In genomic region chr14:100770605-100771120, GRCh38 we compare ENCODE assay signal across 20 cellular contexts. TPM values are rescaled to one million over a fixed set of nuclear protein-coding genes. Genes with fewer than 3 reads are reported as not detected.
DNase-seq lines count a peak whose midpoint lies in the region; ATAC-seq and TF ChIP-seq lines count a peak whose summit lies in the region.
"Had no signal": no experiment of that assay in that cellular context is flagged by ENCODE, and none has a peak within 500 bp of the region (broad histone marks: within the 10 kb centered on the region; RNA-seq: fewer than 3 reads in every experiment).

No MANE protein-coding gene starts in this region.

- H3K79me2 ChIP-seq in H9 (ENCODE audit: insufficient read depth, low read length): no peaks in the 10 kb centered on the region
- H3K79me2 ChIP-seq in hepatocyte: no peaks in the 10 kb centered on the region

- no peak overlapping the region for H3K9ac ChIP-seq in H9 (ENCODE audit: extremely low read depth, insufficient read length, low read length)

- no peak overlapping the region for H2BK20ac ChIP-seq in H9 (ENCODE audit: low read depth, low read length, poor library complexity, severe bottlenecking)

- no peaks in the 10 kb centered on the region for H3K23me2 ChIP-seq in H9 (ENCODE audit: insufficient read length, low read depth, low read length, poor library complexity, severe bottlenecking)

- peaks cover 0 to 2% of the 10 kb centered on the region in 2 experiments; a peak in 2 of 4 replicates for H3K4me1 Mint-ChIP-seq in H9
- no peaks in the 10 kb centered on the region for H3K4me1 Mint-ChIP-seq in CD4-positive, alpha-beta memory T cell

- H3K27ac ChIP-seq in heart right ventricle: no peak overlapping the region
- H3K27ac ChIP-seq in H9 (ENCODE audit: insufficient read length, low read depth, low read length): no peak overlapping the region
- peak overlapping the region; percentile 94 for H3K27ac ChIP-seq in hepatocyte
- H3K27ac ChIP-seq in CD4-positive, alpha-beta memory T cell (ENCODE audit: low read depth, low read length): no peak overlapping the region
- H3K27ac ChIP-seq: A549, SJCRH30 had no signal

- intact Hi-C loops in Right ventricle myocardium superior (cut with DNase I): no loop called here
- intact Hi-C loops in heart right ventricle (cut with DNase I): no loop called here
- intact Hi-C loops in sciatic nerve (cut with DNase I): no loop called here
- intact Hi-C loops in CD4-positive, alpha-beta memory T cell (cut with micrococcal nuclease): no loop called here

- H3K9me3 ChIP-seq in heart right ventricle (peaks cover 0 to 14% (median 0%) of the 10 kb centered on the region in 11 donors), H9 (ENCODE audit: control insufficient read depth, low read depth, low read length) (no peaks in the 10 kb centered on the region), hepatocyte (ENCODE audit: low read depth) (no peaks in the 10 kb centered on the region)
- H3K9me3 ChIP-seq in CD4-positive, alpha-beta memory T cell (ENCODE audit: control insufficient read depth in 1 of 2, low read length in 2 of 2): no peaks in the 10 kb centered on the region
- H3K9me3 ChIP-seq: A549, SJCRH30 had no signal

- H3K56ac ChIP-seq in H9 (ENCODE audit: insufficient read length, low read depth, low read length): no peak overlapping the region

- no peak overlapping the region for H3K18ac ChIP-seq in H9 (ENCODE audit: insufficient read length, low read depth, low read length)

- no peak overlapping the region for H3K4me3 Mint-ChIP-seq in H9
- H3K4me3 Mint-ChIP-seq in CD4-positive, alpha-beta memory T cell: no peak overlapping the region

- no peaks in the 10 kb centered on the region for H3K79me1 ChIP-seq in H9 (ENCODE audit: insufficient read depth, low read depth, low read length, poor library complexity, severe bottlenecking)

- H3K9me3 Mint-ChIP-seq in H9: peaks cover 14 to 16% of the 10 kb centered on the region in 2 experiments
- H3K9me3 Mint-ChIP-seq in CD4-positive, alpha-beta memory T cell: peaks cover 0 to 7% (median 0%) of the 10 kb centered on the region in 8 donors

- H4K20me1 ChIP-seq in H9 (ENCODE audit: control insufficient read depth, insufficient read depth, insufficient read length) (no peaks in the 10 kb centered on the region), hepatocyte (ENCODE audit: insufficient read depth, poor library complexity, severe bottlenecking) (no peaks in the 10 kb centered on the region)

- no peak overlapping the region; a peak in 1 of 7 replicates for H3K27ac Mint-ChIP-seq in H9
- peak overlapping the region in 1 of 7 donors; percentile 37 for H3K27ac Mint-ChIP-seq in CD4-positive, alpha-beta memory T cell

- H3K14ac ChIP-seq in H9 (ENCODE audit: insufficient read depth, low read length): no peak overlapping the region

- H3K36me3 Mint-ChIP-seq in H9 (ENCODE audit: insufficient read depth in 1 of 3, low read depth in 3 of 3): peaks cover 0 to 16% (median 15%) of the 10 kb centered on the region in 3 experiments; a peak in 6 of 7 replicates
- no peaks in the 10 kb centered on the region for H3K36me3 Mint-ChIP-seq in CD4-positive, alpha-beta memory T cell

- no peak overlapping the region for H4K5ac ChIP-seq in H9 (ENCODE audit: insufficient read length, low read depth, low read length)

- H3K4me3 ChIP-seq in heart right ventricle (no peak overlapping the region), hepatocyte (no peak overlapping the region)
- H3K4me3 ChIP-seq in CD4-positive, alpha-beta memory T cell (ENCODE audit: low read length in 2 of 2): no peak overlapping the region
- H3K4me3 ChIP-seq: A549, SJCRH30 had no signal

- no peak overlapping the region for H3K4me2 ChIP-seq in H9 (ENCODE audit: insufficient read depth, insufficient read length, low read length)
- H3K4me2 ChIP-seq in hepatocyte: no peak overlapping the region
- H3K4me2 ChIP-seq: A549 had no signal

- H3K36me3 ChIP-seq in heart right ventricle (no peaks in the 10 kb centered on the region), hepatocyte (replicated peaks; ENCODE audit: insufficient read depth, low read depth) (no peaks in the 10 kb centered on the region)
- H3K36me3 ChIP-seq in CD4-positive, alpha-beta memory T cell (ENCODE audit: insufficient read depth, low read length): no peaks in the 10 kb centered on the region
- H3K36me3 ChIP-seq: SJCRH30 had no signal

- CTCF ChIA-PET in CD4-positive, alpha-beta memory T cell (lab: Charles Lee; ENCODE audit: partially characterized antibody): no interaction called here

- no peak overlapping the region for H3K4ac ChIP-seq in H9 (ENCODE audit: low read depth, low read length)

- H2AFZ ChIP-seq in H9 (ENCODE audit: low read length) (no peak overlapping the region), hepatocyte (no peak overlapping the region)

- no peak overlapping the region for H2BK15ac ChIP-seq in H9 (ENCODE audit: low read depth, low read length)

- ATAC-seq in Right ventricle myocardium superior (ENCODE audit: poor library complexity): no peak
- no peak for ATAC-seq in heart right ventricle
- ATAC-seq in sciatic nerve: no peak
- ATAC-seq: A549, HCT116 had no signal

- no peak for TF ChIP-seq CTCF in heart right ventricle (IDR thresholded peaks at IDR 0.05)
- TF ChIP-seq CTCF in H9 (conservative IDR thresholded peaks at IDR 0.05): no peak
- no peak for TF ChIP-seq CTCF in hepatocyte (IDR thresholded peaks at IDR 0.05; ENCODE audit: poor library complexity)

- no peak overlapping the region for H2BK120ac ChIP-seq in H9 (ENCODE audit: low read depth, low read length, poor library complexity, severe bottlenecking)

- H3K9me2 ChIP-seq in hepatocyte (replicated peaks; ENCODE audit: insufficient read depth): no peaks in the 10 kb centered on the region

- H3K27me3 ChIP-seq in heart right ventricle: peaks cover 0 to 35% (median 13%) of the 10 kb centered on the region in 7 donors
- no peaks in the 10 kb centered on the region; the same call in 1 of the 2 replicates for H3K27me3 ChIP-seq in H9 (ENCODE audit: insufficient read depth, low read length)
- no peaks in the 10 kb centered on the region for H3K27me3 ChIP-seq in hepatocyte
- no peaks in the 10 kb centered on the region for H3K27me3 ChIP-seq in CD4-positive, alpha-beta memory T cell (ENCODE audit: insufficient read depth, low read length)
- H3K27me3 ChIP-seq: SJCRH30 had no signal

- POLR2A ChIA-PET in CD4-positive, alpha-beta memory T cell (lab: Charles Lee; ENCODE audit: partially characterized antibody): no interaction called here

- no peaks in the 10 kb centered on the region for H3K4me1 ChIP-seq in heart right ventricle
- H3K4me1 ChIP-seq in H9 (ENCODE audit: insufficient read depth, low read length): no peaks in the 10 kb centered on the region
- peaks cover 9% of the 10 kb centered on the region for H3K4me1 ChIP-seq in hepatocyte (ENCODE audit: insufficient read depth)
- no peaks in the 10 kb centered on the region for H3K4me1 ChIP-seq in CD4-positive, alpha-beta memory T cell (ENCODE audit: insufficient read depth, low read length)
- H3K4me1 ChIP-seq: A549, SJCRH30 had no signal

- DNase-seq in Right ventricle myocardium superior: peak; percentile 9
- DNase-seq in heart right ventricle: no peak
- DNase-seq in H9: peak; percentile 10
- DNase-seq in hepatocyte (ENCODE audit: low spot score): no peak
- peak; percentile 35 for DNase-seq in sciatic nerve (ENCODE audit: low spot score)
- DNase-seq in NCI-H226: no peak
- no peak for DNase-seq in CD4-positive, alpha-beta memory T cell
- DNase-seq in GM03348 (ENCODE audit: low spot score): no peak
- DNase-seq: C1 segment of cervical spinal cord; DMS53; MV-4-11; NCI-H1417; NCI-H1930; NCI-H446; NK-92 treated with Interleukin-12 subunit alpha and Interleukin-12 subunit beta, amount 100 ng/mL, for 24 hours; RPMI8226; SJCRH30 had no signal

- H2AK5ac ChIP-seq in H9 (ENCODE audit: insufficient read length, low read length): no peak overlapping the region

- H4K8ac ChIP-seq in H9 (replicated peaks; ENCODE audit: insufficient read length, low read depth, low read length): no peak overlapping the region

- H3T11ph ChIP-seq in H9 (ENCODE audit: low read length): no peak overlapping the region

- 85% methylated on average over 5 of the region's 5 CpGs for WGBS in heart right ventricle, 2 donors
- no CpG with 5 or more reads among the region's 5 CpGs for WGBS in H9 (ENCODE audit: extremely low coverage, insufficient read length, low lambda C conversion rate)
- 64% methylated on average over 5 of the region's 5 CpGs for WGBS in hepatocyte (ENCODE audit: low lambda C conversion rate, missing lambda C conversion rate)

- no peak overlapping the region for H2BK5ac ChIP-seq in H9 (ENCODE audit: insufficient read length, low read length)

- H3K27me3 Mint-ChIP-seq in H9 (ENCODE audit: low read depth): peaks cover 38% of the 10 kb centered on the region
- H3K27me3 Mint-ChIP-seq in CD4-positive, alpha-beta memory T cell: peaks cover 1 to 10% of the 10 kb centered on the region in 2 donors

- no peak overlapping the region for H2BK12ac ChIP-seq in H9 (ENCODE audit: insufficient read length, low read depth, low read length)

- no peak overlapping the region for H4K91ac ChIP-seq in H9 (ENCODE audit: insufficient read length, low read depth, low read length)

- H3K23ac ChIP-seq in H9 (ENCODE audit: insufficient read length, low read depth, low read length): no peak overlapping the region

RNA-seq across cellular contexts. Expression of gene DLK1, which starts 44.0 kb away (rescaled TPM):
- 22.8 TPM for total RNA-seq in Right ventricle myocardium superior
- total RNA-seq in heart right ventricle: 10 to 100 TPM in 3 of 10 donors, 1 to 10 TPM in 7; 1.3 to 35.0 (median 7.4) TPM
- polyA plus RNA-seq in heart right ventricle: 1 to 10 TPM; 3.2 to 7.8 TPM
- total RNA-seq in H9 (2021): 2.8 and 3.2 TPM in 2 replicates
- total RNA-seq in hepatocyte: 1,033 and 1,378 TPM in 2 replicates
- 3,299 and 3,695 TPM in 2 replicates for polyA plus RNA-seq in hepatocyte
- total RNA-seq in sciatic nerve: 0.22 TPM
- total RNA-seq in CD4-positive, alpha-beta memory T cell: not detected
- polyA plus RNA-seq in CD4-positive, alpha-beta memory T cell: not detected
- total RNA-seq: OCI-LY7 had no signal

RNA-seq across cellular contexts. Expression of gene MEG3, which starts 55.3 kb away (rescaled TPM):
- total RNA-seq in Right ventricle myocardium superior: 24.7 TPM
- total RNA-seq in heart right ventricle: 10 to 100 TPM in 7 of 10 donors, 1 to 10 TPM in 3; 8.4 to 27.8 (median 12.4) TPM
- 100 to 1,000 TPM in 1 of 2 donors, 1 to 10 TPM in 1; 7.7 to 122 TPM for polyA plus RNA-seq in heart right ventricle
- total RNA-seq in H9 (2021): 0.52 TPM in 1 of 2 replicates, not detected in the other
- total RNA-seq in hepatocyte: not detected in 2 replicates
- polyA plus RNA-seq in hepatocyte: 0.16 TPM in 1 of 2 replicates, not detected in the other
- total RNA-seq in sciatic nerve: 154 TPM
- total RNA-seq in CD4-positive, alpha-beta memory T cell: not detected
- polyA plus RNA-seq in CD4-positive, alpha-beta memory T cell: not detected
- total RNA-seq: OCI-LY7 had no signal

Comparison
In these comparisons a context has a peak if more than half of its experiments do, and no peak if none do; other contexts are left out.
1. DNase-seq: peak in Right ventricle myocardium superior (single experiment), H9 (single experiment) and sciatic nerve (single experiment); none in heart right ventricle (0 of 2), hepatocyte (single experiment), NCI-H226 (single experiment), CD4-positive, alpha-beta memory T cell (0 of 5) and GM03348 (single experiment).
2. RNA of gene DLK1, which starts 44.0 kb away (total RNA-seq): 1,033 to 1,378 TPM in hepatocyte; 22.8 TPM in Right ventricle myocardium superior (single experiment), 1.3 to 35.0 TPM in heart right ventricle, 2.8 to 3.2 TPM in H9, 0.22 TPM in sciatic nerve (single experiment) and not detected in CD4-positive, alpha-beta memory T cell; every median in the first group is over 10 times any median in the second.